Comparison of ENCODE assay signal across 18 cellular contexts in the genomic region with DNA sequence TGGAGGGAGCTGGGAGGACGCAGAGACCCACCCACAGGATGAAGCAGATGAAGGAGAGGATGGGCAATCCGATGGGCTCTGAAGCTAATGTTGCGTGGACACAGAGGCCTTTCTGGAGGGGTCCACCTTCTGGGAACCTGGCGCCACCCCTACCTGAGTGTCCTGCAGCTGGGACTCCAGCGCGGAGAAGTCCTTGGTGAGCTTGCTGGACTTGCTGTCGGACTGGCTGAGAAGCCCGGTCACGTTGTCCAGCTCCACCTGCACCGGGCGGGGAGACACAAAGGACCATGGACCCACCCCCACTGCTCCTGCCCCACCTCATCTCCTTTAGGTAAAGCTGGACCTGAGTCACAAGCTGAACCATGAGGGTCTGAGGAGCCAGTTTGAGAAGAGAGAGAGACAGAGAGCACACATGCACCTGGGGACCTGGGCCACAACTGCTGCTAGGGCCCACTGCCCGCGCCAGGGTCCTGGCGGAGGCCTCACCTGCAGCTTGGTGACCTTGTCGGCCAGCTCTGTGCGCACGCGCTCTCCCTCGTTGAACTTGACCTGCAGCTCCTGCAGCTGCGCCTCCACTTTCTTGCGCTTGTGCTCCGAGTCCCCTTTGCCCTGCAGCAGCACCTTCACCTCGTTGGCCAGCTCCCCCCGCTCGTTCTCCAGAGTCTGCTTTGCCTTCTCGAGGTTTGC. TPM values are rescaled to one million over a fixed set of nuclear protein-coding genes. Genes with fewer than 3 reads are reported as not detected.
DNase-seq lines count a peak whose midpoint lies in the region; ATAC-seq and TF ChIP-seq lines count a peak whose summit lies in the region.
"Had no signal": no experiment of that assay in that cellular context is flagged by ENCODE, and none has a peak within 500 bp of the region (broad histone marks: within the 10 kb centered on the region; RNA-seq: fewer than 3 reads in every experiment).

No MANE protein-coding gene starts in this region.

- no peaks in the 10 kb centered on the region for H3K27me3 ChIP-seq in right atrium auricular region
- H3K27me3 ChIP-seq in lower lobe of right lung (ENCODE audit: low read depth), result no peaks in the 10 kb centered on the region
- H3K27me3 ChIP-seq in ascending aorta, result no peaks in the 10 kb centered on the region
- H3K27me3 ChIP-seq: right lobe of liver, tibial artery had no signal

- no peak overlapping the region for H3K27ac ChIP-seq in right atrium auricular region
- no peak overlapping the region for H3K27ac ChIP-seq in lower lobe of right lung
- H3K27ac ChIP-seq in ascending aorta, result no peak overlapping the region
- H3K27ac ChIP-seq: right lobe of liver, tibial artery, VCaP had no signal

- H3K27me3 Mint-ChIP-seq in T-helper 17 cell, result no peaks in the 10 kb centered on the region

- no peaks in the 10 kb centered on the region for H3K9me3 ChIP-seq in right atrium auricular region
- no peaks in the 10 kb centered on the region for H3K9me3 ChIP-seq in T-helper 17 cell (ENCODE audit: control insufficient read depth, low read length, poor library complexity, severe bottlenecking)
- no peaks in the 10 kb centered on the region for H3K9me3 ChIP-seq in lower lobe of right lung
- H3K9me3 ChIP-seq in ascending aorta, result no peaks in the 10 kb centered on the region
- H3K9me3 ChIP-seq: right lobe of liver, tibial artery had no signal

- intact Hi-C loops in left ventricle myocardium superior (cut with micrococcal nuclease), result no loop called here
- intact Hi-C loops in lower lobe of right lung (cut with DNase I), result no loop called here
- intact Hi-C loops in ascending aorta (cut with DNase I), result no loop called here

- H3K4me3 Mint-ChIP-seq in T-helper 17 cell, result peak overlapping the region; percentile 56
- H3K4me3 Mint-ChIP-seq: GM23338 had no signal

- DNase-seq in left ventricle myocardium superior, result peak; percentile 23
- DNase-seq in right atrium auricular region (ENCODE audit: low spot score), result no peak
- no peak for DNase-seq in T-helper 17 cell
- peak; percentile 40 for DNase-seq in lower lobe of right lung
- DNase-seq in G401 (ENCODE audit: low spot score), result no peak
- DNase-seq in ascending aorta (ENCODE audit: low spot score in 2 of 2), result no peak
- DNase-seq: activated effector memory CD4-positive, alpha-beta T cell treated with anti-CD3 and anti-CD28 coated beads, Interleukin-2, amount 50 U/mL, for 16 hours; glutamatergic neuron; NCI-H1105; NCI-H510A treated with DMSO at 0.1 percent for 48 hours; SIG-M5; stimulated activated naive CD8-positive, alpha-beta T cell treated with anti-CD3 and anti-CD28 coated beads, Interleukin-15, Interleukin-2, amounts not matched to agents 100 U/mL and 50 U/mL, for 24 hours; T-helper 1 cell had no signal

- TF ChIP-seq CTCF in right atrium auricular region (IDR thresholded peaks at IDR 0.05) (no peak), lower lobe of right lung (IDR thresholded peaks at IDR 0.05) (no peak), ascending aorta (IDR thresholded peaks at IDR 0.05) (no peak)

- H3K36me3 ChIP-seq in right atrium auricular region, result peaks cover 90% of the 10 kb centered on the region
- peaks cover 92% of the 10 kb centered on the region for H3K36me3 ChIP-seq in lower lobe of right lung
- H3K36me3 ChIP-seq in ascending aorta, result peaks cover 86 to 90% of the 10 kb centered on the region in 2 donors

- in situ Hi-C loops in G401 (cut with HindIII; ENCODE audit: low sequenced_read_pairs), result no loop called here

- H3K36me3 Mint-ChIP-seq in T-helper 17 cell (ENCODE audit: low read depth), result peaks cover 9% of the 10 kb centered on the region

- peaks cover 43% of the 10 kb centered on the region for H3K4me1 Mint-ChIP-seq in T-helper 17 cell
- H3K4me1 Mint-ChIP-seq: GM23338 had no signal

- H3K4me3 ChIP-seq in right atrium auricular region (no peak overlapping the region), lower lobe of right lung (no peak overlapping the region), ascending aorta (no peak overlapping the region)
- H3K4me3 ChIP-seq: GM23338, right lobe of liver, tibial artery had no signal

- ATAC-seq in left ventricle myocardium superior, result no peak
- ATAC-seq in T-helper 17 cell, result no peak
- no peak for ATAC-seq in lower lobe of right lung
- no peak for ATAC-seq in GM19023 (IDR thresholded peaks at IDR 0.05; ENCODE audit: unreplicated experiment)
- ATAC-seq: GM23338; right lobe of liver; stimulated activated naive CD8-positive, alpha-beta T cell treated with anti-CD3 and anti-CD28 coated beads, Interleukin-15, Interleukin-2, amounts not matched to agents 100 U/mL and 50 U/mL, for 24 hours had no signal

- H3K4me1 ChIP-seq in right atrium auricular region, result no peaks in the 10 kb centered on the region
- H3K4me1 ChIP-seq in lower lobe of right lung, result peaks cover 12% of the 10 kb centered on the region
- H3K4me1 ChIP-seq in ascending aorta, result no peaks in the 10 kb centered on the region
- H3K4me1 ChIP-seq: tibial artery had no signal

- H3K27ac Mint-ChIP-seq in T-helper 17 cell, result peak overlapping the region; percentile 49
- H3K27ac Mint-ChIP-seq: GM23338 had no signal

RNA-seq across cellular contexts. Expression of a gene that starts 40.8 kb away (rescaled TPM):
- total RNA-seq in left ventricle myocardium superior, result 17.6 TPM
- total RNA-seq in right atrium auricular region, result 10 to 100 TPM; 10.7 to 18.1 TPM
- total RNA-seq in T-helper 17 cell, result 10 to 100 TPM; 12.5 to 15.0 TPM
- 85.8 TPM for total RNA-seq in lower lobe of right lung
- not detected in 2 replicates for total RNA-seq in G401 (2014; rRNA removed; shearing (Covaris generic))
- total RNA-seq in ascending aorta, result 30.1 TPM
- total RNA-seq: GM23338 had no signal

RNA-seq across cellular contexts. Expression of a gene that starts 54.4 kb away (rescaled TPM):
- 56.7 TPM for total RNA-seq in left ventricle myocardium superior
- total RNA-seq in right atrium auricular region, result 10 to 100 TPM; 25.4 to 25.7 TPM
- total RNA-seq in T-helper 17 cell, result 10 to 100 TPM; 36.9 to 42.9 TPM
- total RNA-seq in lower lobe of right lung, result 56.0 TPM
- 22.8 and 33.5 TPM in 2 replicates for total RNA-seq in G401 (2014; rRNA removed; shearing (Covaris generic))
- total RNA-seq in ascending aorta, result 34.3 TPM

Comparison
In these comparisons a context has a peak if more than half of its experiments do, and no peak if none do; other contexts are left out.
1. DNase-seq: peak in left ventricle myocardium superior (single experiment) and lower lobe of right lung (single experiment); none in right atrium auricular region (single experiment), T-helper 17 cell (0 of 3), G401 (single experiment) and ascending aorta (0 of 2).
2. RNA of a gene that starts 40.8 kb away (total RNA-seq): 85.8 TPM in lower lobe of right lung (single experiment), 30.1 TPM in ascending aorta (single experiment), 10.7 to 18.1 TPM in right atrium auricular region, 17.6 TPM in left ventricle myocardium superior (single experiment) and 12.5 to 15.0 TPM in T-helper 17 cell; not detected in G401; every median in the first group is over 10 times any median in the second.